ENCODE assay signal across 8 cellular contexts in the genomic region with DNA sequence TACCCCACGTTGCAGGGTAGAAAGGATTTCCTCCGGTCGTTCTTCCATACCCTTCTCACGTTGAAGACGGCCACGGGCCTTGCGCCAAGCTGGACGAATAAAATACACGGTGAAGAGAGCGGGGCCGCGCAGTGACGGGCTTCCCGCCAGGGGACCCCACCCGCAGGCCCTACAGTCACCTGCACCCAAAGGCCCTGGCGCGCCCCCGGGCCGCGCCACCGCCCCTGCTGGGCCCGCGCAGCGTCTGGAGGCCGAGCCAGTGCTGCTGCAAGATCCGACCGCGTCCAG. TPM values are rescaled to one million over a fixed set of nuclear protein-coding genes. Genes with fewer than 3 reads are reported as not detected.
DNase-seq lines count a peak whose midpoint lies in the region; ATAC-seq and TF ChIP-seq lines count a peak whose summit lies in the region.

No MANE protein-coding gene starts in this region.

- peak overlapping the region; percentile 92 for H3K4me3 Mint-ChIP-seq in dendritic cell treated with granulocyte-macrophage colony-stimulating factor and Interleukin-4, amounts not matched to agents 40 ng/mL and 50 ng/mL, for 4 days
- peak overlapping the region; percentile 97 for H3K4me3 Mint-ChIP-seq in natural killer cell treated with Interleukin-12 subunit alpha and Interleukin-12 subunit beta and Interleukin-15 and Interleukin-18, amount 100 ng/mL, for 72 hours

- H3K9me2 ChIP-seq in Karpas-422 (replicated peaks; ENCODE audit: insufficient read depth, low read length), result no peaks in the 10 kb centered on the region

- no peaks in the 10 kb centered on the region for H3K9me3 Mint-ChIP-seq in dendritic cell treated with granulocyte-macrophage colony-stimulating factor and Interleukin-4, amounts not matched to agents 40 ng/mL and 50 ng/mL, for 4 days
- H3K9me3 Mint-ChIP-seq in natural killer cell treated with Interleukin-12 subunit alpha and Interleukin-12 subunit beta and Interleukin-15 and Interleukin-18, amount 100 ng/mL, for 72 hours, result no peaks in the 10 kb centered on the region

- H3K4me1 Mint-ChIP-seq in dendritic cell treated with granulocyte-macrophage colony-stimulating factor and Interleukin-4, amounts not matched to agents 40 ng/mL and 50 ng/mL, for 4 days (ENCODE audit: low read depth), result peaks cover 36% of the 10 kb centered on the region
- peaks cover 26 to 38% of the 10 kb centered on the region in 2 donors for H3K4me1 Mint-ChIP-seq in natural killer cell treated with Interleukin-12 subunit alpha and Interleukin-12 subunit beta and Interleukin-15 and Interleukin-18, amount 100 ng/mL, for 72 hours (ENCODE audit: low read depth in 2 of 2)

- peaks cover 11% of the 10 kb centered on the region; the same call in 1 of the 2 replicates for H3K36me3 ChIP-seq in Karpas-422 (ENCODE audit: insufficient read depth, low read length)

- H3K4me1 ChIP-seq in Karpas-422 (ENCODE audit: low read length), result peaks cover 42% of the 10 kb centered on the region

- peaks cover 22% of the 10 kb centered on the region for H3K36me3 Mint-ChIP-seq in dendritic cell treated with granulocyte-macrophage colony-stimulating factor and Interleukin-4, amounts not matched to agents 40 ng/mL and 50 ng/mL, for 4 days (ENCODE audit: low read depth)
- peaks cover 8% of the 10 kb centered on the region for H3K36me3 Mint-ChIP-seq in natural killer cell treated with Interleukin-12 subunit alpha and Interleukin-12 subunit beta and Interleukin-15 and Interleukin-18, amount 100 ng/mL, for 72 hours

- H3K27me3 Mint-ChIP-seq in dendritic cell treated with granulocyte-macrophage colony-stimulating factor and Interleukin-4, amounts not matched to agents 40 ng/mL and 50 ng/mL, for 4 days, result peaks cover 4% of the 10 kb centered on the region
- peaks cover 5 to 11% of the 10 kb centered on the region in 2 donors for H3K27me3 Mint-ChIP-seq in natural killer cell treated with Interleukin-12 subunit alpha and Interleukin-12 subunit beta and Interleukin-15 and Interleukin-18, amount 100 ng/mL, for 72 hours

- H3K9ac ChIP-seq in Karpas-422 (ENCODE audit: low read length), result peak overlapping the region; percentile 89

- peaks cover 9% of the 10 kb centered on the region; the same call in 1 of the 2 replicates for H4K20me1 ChIP-seq in Karpas-422 (ENCODE audit: insufficient read depth, low read depth, low read length)

- TF ChIP-seq POLR2A in GM18505 (IDR thresholded peaks at IDR 0.05; ENCODE audit: borderline replicate concordance, extremely low read depth, insufficient read depth, insufficient read length), result no peak

- no peaks in the 10 kb centered on the region for H3K27me3 ChIP-seq in Karpas-422 (ENCODE audit: low read length)

- intact Hi-C loops in dendritic cell treated with granulocyte-macrophage colony-stimulating factor and Interleukin-4, amounts not matched to agents 40 ng/mL and 50 ng/mL, for 4 days (cut with micrococcal nuclease), result no loop called here

- H3K9me3 ChIP-seq in Karpas-422 (ENCODE audit: low read length), result no peaks in the 10 kb centered on the region

- H3K79me2 ChIP-seq in Karpas-422 (ENCODE audit: low read length), result peaks cover 40% of the 10 kb centered on the region

- H3K4me3 ChIP-seq in AG09309 (ENCODE audit: control insufficient read depth, low read depth, low read length) (peak overlapping the region; percentile 84), Karpas-422 (ENCODE audit: low read length) (peak overlapping the region; percentile 95)

- no peak for ATAC-seq in natural killer cell treated with Interleukin-12 subunit alpha and Interleukin-12 subunit beta and Interleukin-15 and Interleukin-18, amount 100 ng/mL, for 72 hours
- no peak for ATAC-seq in activated CD4-positive, CD25-positive, alpha-beta regulatory T cell treated with anti-CD3 and anti-CD28 coated beads, Interleukin-2, amount 50 U/mL, for 24 hours
- ATAC-seq in GM19463 (IDR thresholded peaks at IDR 0.05; ENCODE audit: unreplicated experiment), result no peak
- no peak for ATAC-seq in HG03097 (IDR thresholded peaks at IDR 0.05; ENCODE audit: low FRiP score, unreplicated experiment)
- ATAC-seq in GM18505 (IDR thresholded peaks at IDR 0.05; ENCODE audit: unreplicated experiment), result no peak

- H2AFZ ChIP-seq in Karpas-422 (ENCODE audit: low read length), result peak overlapping the region; percentile 85

- DNase-seq in AG09309 (ENCODE audit: low read depth) (no peak), Karpas-422 (no peak)
- DNase-seq in natural killer cell treated with Interleukin-12 subunit alpha and Interleukin-12 subunit beta and Interleukin-15 and Interleukin-18, amount 100 ng/mL, for 72 hours (ENCODE audit: low spot score), result no peak

- H3K4me2 ChIP-seq in Karpas-422 (ENCODE audit: low read depth, low read length, poor library complexity, severe bottlenecking), result peak overlapping the region; percentile 96

- H3K27ac Mint-ChIP-seq in dendritic cell treated with granulocyte-macrophage colony-stimulating factor and Interleukin-4, amounts not matched to agents 40 ng/mL and 50 ng/mL, for 4 days, result peak overlapping the region; percentile 97
- H3K27ac Mint-ChIP-seq in natural killer cell treated with Interleukin-12 subunit alpha and Interleukin-12 subunit beta and Interleukin-15 and Interleukin-18, amount 100 ng/mL, for 72 hours, result peak overlapping the region; percentile 98 to 100

- no peak overlapping the region for H3K27ac ChIP-seq in Karpas-422 (ENCODE audit: low read length)

- no peak for TF ChIP-seq CTCF in AG09309 (IDR thresholded peaks at IDR 0.05; ENCODE audit: control insufficient read depth, insufficient read depth, low read depth, low read length, missing control alignments)

RNA-seq across cellular contexts. Expression of a gene that starts 0.2 kb away (rescaled TPM):
- 0.32 and 0.89 TPM in 2 replicates for total RNA-seq in Karpas-422 (2014; rRNA removed; shearing (Covaris generic); ENCODE audit: low replicate concordance)
- total RNA-seq in natural killer cell treated with Interleukin-12 subunit alpha and Interleukin-12 subunit beta and Interleukin-15 and Interleukin-18, amount 100 ng/mL, for 72 hours, result under 1 TPM in 1 of 2 donors, not detected in 1; 0.90 TPM

RNA-seq across cellular contexts. Expression of a gene that starts 0.9 kb away (rescaled TPM):
- 59.3 and 82.4 TPM in 2 replicates for total RNA-seq in Karpas-422 (2014; rRNA removed; shearing (Covaris generic); ENCODE audit: low replicate concordance)
- 10 to 100 TPM; 36.3 to 39.3 TPM for total RNA-seq in natural killer cell treated with Interleukin-12 subunit alpha and Interleukin-12 subunit beta and Interleukin-15 and Interleukin-18, amount 100 ng/mL, for 72 hours
